ENCODE assay signal across 14 cellular contexts in the genomic region with DNA sequence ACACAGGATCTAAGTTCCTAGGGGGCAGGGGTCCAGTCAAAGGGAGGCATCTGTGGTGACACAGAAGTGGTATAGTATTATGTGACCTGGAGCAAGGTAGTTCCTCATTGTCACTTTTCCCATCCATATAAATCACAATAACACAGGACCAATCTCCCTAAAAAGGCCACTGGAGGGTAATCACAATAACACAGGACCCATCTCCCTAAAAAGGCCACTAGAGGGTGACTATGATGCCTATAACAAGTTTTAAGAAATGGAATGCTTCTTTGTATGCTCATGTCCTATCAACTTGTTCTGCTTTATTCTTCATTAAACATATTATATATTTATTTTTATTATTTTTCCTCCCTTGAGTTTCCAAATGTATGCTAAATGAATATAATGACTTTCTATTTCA.
DNase-seq lines count a peak whose midpoint lies in the region; ATAC-seq and TF ChIP-seq lines count a peak whose summit lies in the region.
"Had no signal": no experiment of that assay in that cellular context is flagged by ENCODE, and none has a peak within 500 bp of the region (broad histone marks: within the 10 kb centered on the region; RNA-seq: fewer than 3 reads in every experiment).

No MANE protein-coding gene starts in this region.

- peak; percentile 53 for TF ChIP-seq CTCF in WERI-Rb-1 (IDR thresholded peaks at IDR 0.05; ENCODE audit: low read depth, low read length)

- H2AFZ ChIP-seq in Karpas-422 (ENCODE audit: low read length), result no peak overlapping the region

- H3K27ac Mint-ChIP-seq in activated naive CD8-positive, alpha-beta T cell treated with anti-CD3 and anti-CD28 coated beads, Interleukin-2, amount 50 U/mL, for 24 hours, result no peak overlapping the region
- H3K27ac Mint-ChIP-seq: activated naive CD8-positive, alpha-beta T cell had no signal

- H3K9me2 ChIP-seq in Karpas-422 (replicated peaks; ENCODE audit: insufficient read depth, low read length), result no peaks in the 10 kb centered on the region

- no peaks in the 10 kb centered on the region for H3K36me3 Mint-ChIP-seq in activated naive CD8-positive, alpha-beta T cell treated with anti-CD3 and anti-CD28 coated beads, Interleukin-2, amount 50 U/mL, for 24 hours (ENCODE audit: low read depth)
- H3K36me3 Mint-ChIP-seq: activated naive CD8-positive, alpha-beta T cell; naive B cell had no signal

- no peak overlapping the region for H3K4me2 ChIP-seq in Karpas-422 (ENCODE audit: low read depth, low read length, poor library complexity, severe bottlenecking)

- no peaks in the 10 kb centered on the region for H3K79me2 ChIP-seq in Karpas-422 (ENCODE audit: low read length)

- H3K27me3 ChIP-seq in Karpas-422 (ENCODE audit: low read length) (no peaks in the 10 kb centered on the region), WERI-Rb-1 (ENCODE audit: insufficient read depth, low read depth, severe bottlenecking) (no peaks in the 10 kb centered on the region)
- H3K27me3 ChIP-seq: SJSA1 had no signal

- H3K9ac ChIP-seq in Karpas-422 (ENCODE audit: low read length), result no peak overlapping the region

- no peaks in the 10 kb centered on the region for H3K27me3 Mint-ChIP-seq in activated naive CD8-positive, alpha-beta T cell treated with anti-CD3 and anti-CD28 coated beads, Interleukin-2, amount 50 U/mL, for 24 hours
- H3K27me3 Mint-ChIP-seq: activated naive CD8-positive, alpha-beta T cell; naive B cell had no signal

- no peaks in the 10 kb centered on the region for H3K36me3 ChIP-seq in Karpas-422 (ENCODE audit: insufficient read depth, low read length)
- no peaks in the 10 kb centered on the region for H3K36me3 ChIP-seq in WERI-Rb-1
- H3K36me3 ChIP-seq: SJSA1 had no signal

- H3K4me1 ChIP-seq in Karpas-422 (ENCODE audit: low read length), result no peaks in the 10 kb centered on the region
- H3K4me1 ChIP-seq: SJSA1 had no signal

- no peaks in the 10 kb centered on the region for H3K9me3 ChIP-seq in Karpas-422 (ENCODE audit: low read length)
- no peaks in the 10 kb centered on the region for H3K9me3 ChIP-seq in WERI-Rb-1 (ENCODE audit: severe bottlenecking)
- H3K9me3 ChIP-seq: SJSA1 had no signal

- ATAC-seq in HG03196 (IDR thresholded peaks at IDR 0.05; ENCODE audit: unreplicated experiment) (no peak), HG02870 (IDR thresholded peaks at IDR 0.05; ENCODE audit: unreplicated experiment) (no peak)
- ATAC-seq in activated naive CD8-positive, alpha-beta T cell treated with anti-CD3 and anti-CD28 coated beads, Interleukin-2, amount 50 U/mL, for 24 hours, result no peak
- ATAC-seq: stimulated activated naive CD8-positive, alpha-beta T cell treated with anti-CD3 and anti-CD28 coated beads, Interleukin-15, Interleukin-2, amounts not matched to agents 100 U/mL and 50 U/mL, for 24 hours had no signal

- no peak overlapping the region for H3K4me3 ChIP-seq in Karpas-422 (ENCODE audit: low read length)
- H3K4me3 ChIP-seq in WERI-Rb-1 (ENCODE audit: low read depth, low read length), result no peak overlapping the region
- H3K4me3 ChIP-seq: SJSA1 had no signal

- no peaks in the 10 kb centered on the region for H4K20me1 ChIP-seq in Karpas-422 (ENCODE audit: insufficient read depth, low read depth, low read length)

- no peak overlapping the region for H3K4me3 Mint-ChIP-seq in activated naive CD8-positive, alpha-beta T cell treated with anti-CD3 and anti-CD28 coated beads, Interleukin-2, amount 50 U/mL, for 24 hours
- H3K4me3 Mint-ChIP-seq: activated naive CD8-positive, alpha-beta T cell; naive B cell had no signal

- H3K9me3 Mint-ChIP-seq in activated naive CD8-positive, alpha-beta T cell treated with anti-CD3 and anti-CD28 coated beads, Interleukin-2, amount 50 U/mL, for 24 hours, result no peaks in the 10 kb centered on the region

- H3K27ac ChIP-seq in Karpas-422 (ENCODE audit: low read length) (no peak overlapping the region), WERI-Rb-1 (no peak overlapping the region)
- H3K27ac ChIP-seq: HL-60, SJSA1 had no signal

- H3K4me1 Mint-ChIP-seq in activated naive CD8-positive, alpha-beta T cell treated with anti-CD3 and anti-CD28 coated beads, Interleukin-2, amount 50 U/mL, for 24 hours, result no peaks in the 10 kb centered on the region
- H3K4me1 Mint-ChIP-seq: naive B cell had no signal

- DNase-seq in DMS53 (lab: John Stamatoyannopoulos, UW) (peak; percentile 54), Karpas-422 (peak; percentile 54), WERI-Rb-1 (no peak), midbrain (lab: John Stamatoyannopoulos, UW) (peak; percentile 9), cortex of kidney (lab: John Stamatoyannopoulos, UW) (no peak)
- no peak for DNase-seq in activated naive CD8-positive, alpha-beta T cell treated with anti-CD3 and anti-CD28 coated beads, Interleukin-2, amount 50 U/mL, for 24 hours
- DNase-seq: activated CD4-positive, alpha-beta T cell treated with anti-CD3 and anti-CD28 coated beads, Interleukin-2, amount 50 U/mL, for 48 hours; naive B cell; stimulated activated naive CD8-positive, alpha-beta T cell treated with anti-CD3 and anti-CD28 coated beads, Interleukin-15, Interleukin-2, amounts not matched to agents 100 U/mL and 50 U/mL, for 24 hours had no signal

Comparison
In these comparisons a context has a peak if more than half of its experiments do, and no peak if none do; other contexts are left out.
1. DNase-seq: peak in DMS53 (single experiment), Karpas-422 (single experiment) and midbrain (single experiment); none in WERI-Rb-1 (single experiment), activated naive CD8-positive, alpha-beta T cell treated with anti-CD3 and anti-CD28 coated beads, Interleukin-2, amount 50 U/mL, for 24 hours (single experiment) and cortex of kidney (single experiment).